ENCODE assay signal across 12 cellular contexts in the genomic region with DNA sequence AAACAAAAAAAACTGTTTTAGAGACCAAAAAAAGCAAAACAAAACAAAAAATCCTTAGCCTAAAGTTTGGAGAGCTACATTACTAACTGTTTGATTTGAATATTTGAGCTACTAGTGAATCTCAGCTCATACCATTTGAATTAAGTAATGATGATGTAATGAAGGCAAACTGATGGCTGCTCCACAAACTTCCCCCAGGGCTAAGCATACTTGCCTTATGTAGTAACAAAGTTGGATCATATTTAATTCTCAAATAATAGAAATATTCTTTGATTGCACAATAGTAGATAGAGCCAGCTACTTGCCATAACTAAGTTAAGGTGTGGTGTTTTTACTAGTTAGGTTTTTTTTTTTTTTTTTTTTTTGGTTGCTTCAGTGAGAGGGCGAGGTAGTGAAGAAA.
DNase-seq lines count a peak whose midpoint lies in the region; ATAC-seq, FAIRE-seq and TF ChIP-seq lines count a peak whose summit lies in the region.
"Had no signal": no experiment of that assay in that cellular context is flagged by ENCODE, and none has a peak within 500 bp of the region (broad histone marks: within the 10 kb centered on the region; RNA-seq: fewer than 3 reads in every experiment).

No MANE protein-coding gene starts in this region.

- ATAC-seq in HG02588 (IDR thresholded peaks at IDR 0.05; ENCODE audit: unreplicated experiment) = no peak
- ATAC-seq: natural killer cell had no signal

- peak; percentile 6 for FAIRE-seq in G401.6 (lab: Jason Lieb, UNC)

- no peak for TF ChIP-seq POLR2A in erythroblast (IDR thresholded peaks at IDR 0.05; ENCODE audit: low read length)

- peak; percentile 75 for DNase-seq in glomerular visceral epithelial cell (ENCODE audit: extremely low spot score)
- DNase-seq in retinal pigment epithelial cell (ENCODE audit: low read depth) = peak; percentile 57
- no peak for DNase-seq in retina
- no peak for DNase-seq in middle frontal gyrus (ENCODE audit: extremely low spot score, low spot score)
- DNase-seq in erythroblast (lab: John Stamatoyannopoulos, UW) = no peak
- DNase-seq: natural killer cell; NCI-H1694 treated with DMSO at 0.1 percent for 48 hours; stimulated activated naive CD4-positive, alpha-beta T cell had no signal

- no peak for TF ChIP-seq CTCF in WI38 (IDR thresholded peaks at IDR 0.05; ENCODE audit: low read depth, low read length)
- TF ChIP-seq CTCF in retinal pigment epithelial cell (conservative IDR thresholded peaks at IDR 0.05; ENCODE audit: low read depth, low read length) = no peak

- peak overlapping the region; percentile 23 for H3K4me3 ChIP-seq in WI38 (ENCODE audit: low read depth, low read length)
- H3K4me3 ChIP-seq in retinal pigment epithelial cell (ENCODE audit: low read length) = peak overlapping the region; percentile 67
- H3K4me3 ChIP-seq: HAP-1 had no signal

Comparison
In these comparisons a context has a peak if more than half of its experiments do, and no peak if none do; other contexts are left out.
1. DNase-seq: peak in glomerular visceral epithelial cell (single experiment) and retinal pigment epithelial cell (single experiment); none in retina (single experiment), middle frontal gyrus (single experiment) and erythroblast (0 of 2).